ENCODE assay signal across 1 cellular context in the genomic region with DNA sequence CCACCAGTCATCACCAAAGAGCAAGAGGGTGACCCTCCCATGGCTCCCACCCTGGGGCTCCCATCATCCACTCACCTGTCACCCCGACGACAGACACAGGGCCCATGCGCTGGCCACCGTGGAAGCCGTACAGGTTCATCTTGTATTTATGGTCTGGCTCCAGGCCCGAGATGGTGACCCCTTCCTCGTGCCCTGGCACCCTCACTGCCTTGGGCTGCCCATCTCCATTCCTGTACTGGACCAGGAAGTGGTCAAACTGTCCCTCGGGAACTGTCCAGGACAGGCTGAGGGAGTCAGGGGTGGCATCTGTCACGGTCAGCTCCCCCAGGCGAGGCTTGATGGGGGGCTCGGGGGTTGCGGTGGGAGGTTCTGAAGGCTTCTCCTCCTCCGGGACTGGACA. TPM values are rescaled to one million over a fixed set of nuclear protein-coding genes. Genes with fewer than 3 reads are reported as not detected.
"Had no signal": no experiment of that assay in that cellular context is flagged by ENCODE, and none has a peak within 500 bp of the region (broad histone marks: within the 10 kb centered on the region; RNA-seq: fewer than 3 reads in every experiment).

No MANE protein-coding gene starts in this region.

RNA-seq across cellular contexts. Expression of gene CYP21A2, which starts 30.1 kb away (rescaled TPM):
- total RNA-seq: G401 had no signal

RNA-seq across cellular contexts. Expression of gene TNXB, which starts 40.8 kb away (rescaled TPM):
- total RNA-seq: G401 had no signal
